1 cellular context compared by ENCODE assay signal in the genomic region with DNA sequence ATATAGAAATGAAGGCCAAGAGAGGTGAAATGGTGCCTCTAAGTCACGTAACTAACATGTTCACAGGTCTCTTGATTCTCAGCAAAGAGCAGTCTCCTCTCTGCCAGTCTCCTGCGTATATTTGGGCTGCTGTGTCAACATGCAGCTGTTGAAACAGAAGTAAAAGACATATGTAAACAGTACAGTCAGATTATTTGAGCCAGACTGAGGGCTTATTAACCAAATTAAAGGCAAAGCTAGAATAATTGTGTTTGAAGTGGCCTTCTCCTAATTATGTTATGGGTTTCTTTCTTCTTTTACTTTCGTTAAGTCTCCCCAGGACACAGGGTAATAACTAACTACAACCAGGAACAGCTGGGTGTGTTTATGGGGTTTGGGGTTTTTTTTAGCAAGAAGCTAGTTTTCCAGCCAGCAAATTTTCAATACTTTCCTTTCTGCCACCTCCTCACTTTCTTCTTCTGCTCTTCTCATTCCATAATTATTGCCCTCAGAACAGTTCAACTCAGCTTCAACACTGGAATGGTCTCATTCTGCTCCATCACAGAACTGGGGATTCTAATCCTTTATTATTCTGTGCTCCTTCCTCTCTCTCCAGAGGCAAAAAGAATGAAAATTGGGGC.
TF ChIP-seq lines count a peak whose summit lies in the region.

No MANE protein-coding gene starts in this region.

TF ChIP-seq in HepG2, 621 proteins besides CTCF, POLR2A, EP300 and RAD21 (continued from another document and continues in another):
- TF ChIP-seq, protein P1, sequence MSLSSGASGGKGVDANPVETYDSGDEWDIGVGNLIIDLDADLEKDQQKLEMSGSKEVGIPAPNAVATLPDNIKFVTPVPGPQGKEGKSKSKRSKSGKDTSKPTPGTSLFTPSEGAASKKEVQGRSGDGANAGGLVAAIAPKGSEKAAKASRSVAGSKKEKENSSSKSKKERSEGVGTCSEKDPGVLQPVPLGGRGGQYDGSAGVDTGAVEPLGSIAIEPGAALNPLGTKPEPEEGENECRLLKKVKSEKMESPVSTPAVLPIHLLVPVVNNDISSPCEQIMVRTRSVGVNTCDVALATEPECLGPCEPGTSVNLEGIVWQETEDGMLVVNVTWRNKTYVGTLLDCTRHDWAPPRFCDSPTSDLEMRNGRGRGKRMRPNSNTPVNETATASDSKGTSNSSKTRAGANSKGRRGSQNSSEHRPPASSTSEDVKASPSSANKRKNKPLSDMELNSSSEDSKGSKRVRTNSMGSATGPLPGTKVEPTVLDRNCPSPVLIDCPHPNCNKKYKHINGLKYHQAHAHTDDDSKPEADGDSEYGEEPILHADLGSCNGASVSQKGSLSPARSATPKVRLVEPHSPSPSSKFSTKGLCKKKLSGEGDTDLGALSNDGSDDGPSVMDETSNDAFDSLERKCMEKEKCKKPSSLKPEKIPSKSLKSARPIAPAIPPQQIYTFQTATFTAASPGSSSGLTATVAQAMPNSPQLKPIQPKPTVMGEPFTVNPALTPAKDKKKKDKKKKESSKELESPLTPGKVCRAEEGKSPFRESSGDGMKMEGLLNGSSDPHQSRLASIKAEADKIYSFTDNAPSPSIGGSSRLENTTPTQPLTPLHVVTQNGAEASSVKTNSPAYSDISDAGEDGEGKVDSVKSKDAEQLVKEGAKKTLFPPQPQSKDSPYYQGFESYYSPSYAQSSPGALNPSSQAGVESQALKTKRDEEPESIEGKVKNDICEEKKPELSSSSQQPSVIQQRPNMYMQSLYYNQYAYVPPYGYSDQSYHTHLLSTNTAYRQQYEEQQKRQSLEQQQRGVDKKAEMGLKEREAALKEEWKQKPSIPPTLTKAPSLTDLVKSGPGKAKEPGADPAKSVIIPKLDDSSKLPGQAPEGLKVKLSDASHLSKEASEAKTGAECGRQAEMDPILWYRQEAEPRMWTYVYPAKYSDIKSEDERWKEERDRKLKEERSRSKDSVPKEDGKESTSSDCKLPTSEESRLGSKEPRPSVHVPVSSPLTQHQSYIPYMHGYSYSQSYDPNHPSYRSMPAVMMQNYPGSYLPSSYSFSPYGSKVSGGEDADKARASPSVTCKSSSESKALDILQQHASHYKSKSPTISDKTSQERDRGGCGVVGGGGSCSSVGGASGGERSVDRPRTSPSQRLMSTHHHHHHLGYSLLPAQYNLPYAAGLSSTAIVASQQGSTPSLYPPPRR (CRISPR knock-in tag; IDR thresholded peaks at IDR 0.05; ENCODE audit: borderline replicate concordance) = peak; percentile 77; the same call in 1 of the 2 replicates
- TF ChIP-seq ZNF10 (CRISPR knock-in tag; IDR thresholded peaks at IDR 0.05; ENCODE audit: borderline replicate concordance, low read depth) (no peak), ZNF768 (CRISPR knock-in tag; IDR thresholded peaks at IDR 0.05) (no peak), MIXL1 (CRISPR knock-in tag; IDR thresholded peaks at IDR 0.05) (peak; percentile 70; the same call in 1 of the 2 replicates), GFI1 (CRISPR knock-in tag; IDR thresholded peaks at IDR 0.05; ENCODE audit: borderline replicate concordance) (peak; percentile 63), WIZ (CRISPR knock-in tag; IDR thresholded peaks at IDR 0.05) (no peak), KMT2A (CRISPR knock-in tag; IDR thresholded peaks at IDR 0.05) (0 out of 2 replicates have a peak, but pooled peaks have one; percentile 36), ZNF224 (CRISPR knock-in tag; IDR thresholded peaks at IDR 0.05) (no peak), RCOR2 (CRISPR knock-in tag; IDR thresholded peaks at IDR 0.05) (0 out of 2 replicates have a peak, but pooled peaks have one; percentile 60), HMGXB4 (CRISPR knock-in tag; IDR thresholded peaks at IDR 0.05; ENCODE audit: borderline replicate concordance in 1 of 2, low read depth in 1 of 2) (peak in 1 of 2 experiments; percentile 36; a peak in 1 of 4 replicates), RELA (CRISPR knock-in tag; IDR thresholded peaks at IDR 0.05) (no peak), ZSCAN20 (CRISPR knock-in tag; IDR thresholded peaks at IDR 0.05; ENCODE audit: borderline replicate concordance) (no peak), ZNF503 (CRISPR knock-in tag; IDR thresholded peaks at IDR 0.05) (peak; percentile 32; the same call in 1 of the 2 replicates), NFIB (CRISPR knock-in tag; IDR thresholded peaks at IDR 0.05; ENCODE audit: borderline replicate concordance) (no peak), ZBTB7B (CRISPR knock-in tag; IDR thresholded peaks at IDR 0.05) (0 out of 2 replicates have a peak, but pooled peaks have one; percentile 29), ZNF33A (CRISPR knock-in tag; IDR thresholded peaks at IDR 0.05; ENCODE audit: borderline replicate concordance) (no peak), SRF (IDR thresholded peaks at IDR 0.05; ENCODE audit: low read depth, low read length) (no peak), SOX5 (CRISPR knock-in tag; IDR thresholded peaks at IDR 0.05; ENCODE audit: borderline replicate concordance) (peak; percentile 66; the same call in 1 of the 2 replicates), HNF1A (IDR thresholded peaks at IDR 0.05; ENCODE audit: low read depth) (peak; percentile 46; the same call in 1 of the 2 replicates), HNF1A (CRISPR knock-in tag; IDR thresholded peaks at IDR 0.05; ENCODE audit: borderline replicate concordance) (no peak)
- TF ChIP-seq, protein P2, sequence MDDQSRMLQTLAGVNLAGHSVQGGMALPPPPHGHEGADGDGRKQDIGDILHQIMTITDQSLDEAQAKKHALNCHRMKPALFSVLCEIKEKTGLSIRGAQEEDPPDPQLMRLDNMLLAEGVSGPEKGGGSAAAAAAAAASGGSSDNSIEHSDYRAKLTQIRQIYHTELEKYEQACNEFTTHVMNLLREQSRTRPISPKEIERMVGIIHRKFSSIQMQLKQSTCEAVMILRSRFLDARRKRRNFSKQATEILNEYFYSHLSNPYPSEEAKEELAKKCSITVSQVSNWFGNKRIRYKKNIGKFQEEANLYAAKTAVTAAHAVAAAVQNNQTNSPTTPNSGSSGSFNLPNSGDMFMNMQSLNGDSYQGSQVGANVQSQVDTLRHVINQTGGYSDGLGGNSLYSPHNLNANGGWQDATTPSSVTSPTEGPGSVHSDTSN (CRISPR knock-in tag; IDR thresholded peaks at IDR 0.05; ENCODE audit: borderline replicate concordance) = no peak
- TF ChIP-seq, protein P3, sequence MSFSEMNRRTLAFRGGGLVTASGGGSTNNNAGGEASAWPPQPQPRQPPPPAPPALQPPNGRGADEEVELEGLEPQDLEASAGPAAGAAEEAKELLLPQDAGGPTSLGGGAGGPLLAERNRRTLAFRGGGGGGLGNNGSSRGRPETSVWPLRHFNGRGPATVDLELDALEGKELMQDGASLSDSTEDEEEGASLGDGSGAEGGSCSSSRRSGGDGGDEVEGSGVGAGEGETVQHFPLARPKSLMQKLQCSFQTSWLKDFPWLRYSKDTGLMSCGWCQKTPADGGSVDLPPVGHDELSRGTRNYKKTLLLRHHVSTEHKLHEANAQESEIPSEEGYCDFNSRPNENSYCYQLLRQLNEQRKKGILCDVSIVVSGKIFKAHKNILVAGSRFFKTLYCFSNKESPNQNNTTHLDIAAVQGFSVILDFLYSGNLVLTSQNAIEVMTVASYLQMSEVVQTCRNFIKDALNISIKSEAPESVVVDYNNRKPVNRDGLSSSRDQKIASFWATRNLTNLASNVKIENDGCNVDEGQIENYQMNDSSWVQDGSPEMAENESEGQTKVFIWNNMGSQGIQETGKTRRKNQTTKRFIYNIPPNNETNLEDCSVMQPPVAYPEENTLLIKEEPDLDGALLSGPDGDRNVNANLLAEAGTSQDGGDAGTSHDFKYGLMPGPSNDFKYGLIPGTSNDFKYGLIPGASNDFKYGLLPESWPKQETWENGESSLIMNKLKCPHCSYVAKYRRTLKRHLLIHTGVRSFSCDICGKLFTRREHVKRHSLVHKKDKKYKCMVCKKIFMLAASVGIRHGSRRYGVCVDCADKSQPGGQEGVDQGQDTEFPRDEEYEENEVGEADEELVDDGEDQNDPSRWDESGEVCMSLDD (CRISPR knock-in tag; IDR thresholded peaks at IDR 0.05; ENCODE audit: borderline replicate concordance) = no peak
- TF ChIP-seq, protein P4, sequence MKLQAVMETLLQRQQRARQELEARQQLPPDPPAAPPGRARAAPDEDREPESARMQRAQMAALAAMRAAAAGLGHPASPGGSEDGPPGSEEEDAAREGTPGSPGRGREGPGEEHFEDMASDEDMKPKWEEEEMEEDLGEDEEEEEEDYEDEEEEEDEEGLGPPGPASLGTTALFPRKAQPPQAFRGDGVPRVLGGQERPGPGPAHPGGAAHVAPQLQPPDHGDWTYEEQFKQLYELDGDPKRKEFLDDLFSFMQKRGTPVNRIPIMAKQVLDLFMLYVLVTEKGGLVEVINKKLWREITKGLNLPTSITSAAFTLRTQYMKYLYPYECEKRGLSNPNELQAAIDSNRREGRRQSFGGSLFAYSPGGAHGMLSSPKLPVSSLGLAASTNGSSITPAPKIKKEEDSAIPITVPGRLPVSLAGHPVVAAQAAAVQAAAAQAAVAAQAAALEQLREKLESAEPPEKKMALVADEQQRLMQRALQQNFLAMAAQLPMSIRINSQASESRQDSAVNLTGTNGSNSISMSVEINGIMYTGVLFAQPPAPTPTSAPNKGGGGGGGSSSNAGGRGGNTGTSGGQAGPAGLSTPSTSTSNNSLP (IDR thresholded peaks at IDR 0.05; ENCODE audit: low read depth, low read length) = 0 out of 2 replicates have a peak, but pooled peaks have one; percentile 23
- TF ChIP-seq, protein P5, sequence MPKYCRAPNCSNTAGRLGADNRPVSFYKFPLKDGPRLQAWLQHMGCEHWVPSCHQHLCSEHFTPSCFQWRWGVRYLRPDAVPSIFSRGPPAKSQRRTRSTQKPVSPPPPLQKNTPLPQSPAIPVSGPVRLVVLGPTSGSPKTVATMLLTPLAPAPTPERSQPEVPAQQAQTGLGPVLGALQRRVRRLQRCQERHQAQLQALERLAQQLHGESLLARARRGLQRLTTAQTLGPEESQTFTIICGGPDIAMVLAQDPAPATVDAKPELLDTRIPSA (CRISPR knock-in tag; IDR thresholded peaks at IDR 0.05; ENCODE audit: borderline replicate concordance) = no peak
- TF ChIP-seq, protein P6, sequence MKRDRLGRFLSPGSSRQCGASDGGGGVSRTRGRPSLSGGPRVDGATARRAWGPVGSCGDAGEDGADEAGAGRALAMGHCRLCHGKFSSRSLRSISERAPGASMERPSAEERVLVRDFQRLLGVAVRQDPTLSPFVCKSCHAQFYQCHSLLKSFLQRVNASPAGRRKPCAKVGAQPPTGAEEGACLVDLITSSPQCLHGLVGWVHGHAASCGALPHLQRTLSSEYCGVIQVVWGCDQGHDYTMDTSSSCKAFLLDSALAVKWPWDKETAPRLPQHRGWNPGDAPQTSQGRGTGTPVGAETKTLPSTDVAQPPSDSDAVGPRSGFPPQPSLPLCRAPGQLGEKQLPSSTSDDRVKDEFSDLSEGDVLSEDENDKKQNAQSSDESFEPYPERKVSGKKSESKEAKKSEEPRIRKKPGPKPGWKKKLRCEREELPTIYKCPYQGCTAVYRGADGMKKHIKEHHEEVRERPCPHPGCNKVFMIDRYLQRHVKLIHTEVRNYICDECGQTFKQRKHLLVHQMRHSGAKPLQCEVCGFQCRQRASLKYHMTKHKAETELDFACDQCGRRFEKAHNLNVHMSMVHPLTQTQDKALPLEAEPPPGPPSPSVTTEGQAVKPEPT (CRISPR knock-in tag; IDR thresholded peaks at IDR 0.05; ENCODE audit: low read depth) = no peak
